In genomic region chr7:97064972-97065587, GRCh38 we compare ENCODE assay signal across 8 cellular contexts. TPM values are rescaled to one million over a fixed set of nuclear protein-coding genes. Genes with fewer than 3 reads are reported as not detected.
DNase-seq lines count a peak whose midpoint lies in the region; ATAC-seq and TF ChIP-seq lines count a peak whose summit lies in the region.

No MANE protein-coding gene starts in this region.

- no peak overlapping the region for H3K4me3 ChIP-seq in HAP-1
- H3K4me3 ChIP-seq in epithelial cell of esophagus (ENCODE audit: low read length): no peak overlapping the region

- ATAC-seq in activated naive CD8-positive, alpha-beta T cell treated with anti-CD3 and anti-CD28 coated beads, Interleukin-2, amount 10 ng/mL, durations not matched to agents 7 days and 5 days (ENCODE audit: low read depth): peak; percentile 66

- DNase-seq in activated naive CD8-positive, alpha-beta T cell treated with anti-CD3 and anti-CD28 coated beads, Interleukin-2, amount 10 ng/mL, durations not matched to agents 7 days and 5 days: no peak
- no peak for DNase-seq in activated naive CD8-positive, alpha-beta T cell treated with anti-CD3 and anti-CD28 coated beads for 36 hours
- DNase-seq in HAP-1 (ENCODE audit: low spot score in 2 of 2) (peak; percentile 65 to 66), MV-4-11 (lab: John Stamatoyannopoulos, UW) (peak; percentile 20), SHP77 (lab: John Stamatoyannopoulos, UW) (peak; percentile 22 to 57), epithelial cell of esophagus (ENCODE audit: low read depth) (peak; percentile 62), mucosa of gallbladder (ENCODE audit: low spot score) (peak; percentile 18), GOT3 (lab: John Stamatoyannopoulos, UW) (no peak)

- no peaks in the 10 kb centered on the region for H3K36me3 Mint-ChIP-seq in activated naive CD8-positive, alpha-beta T cell treated with anti-CD3 and anti-CD28 coated beads, Interleukin-2, amount 10 ng/mL, durations not matched to agents 7 days and 5 days
- no peaks in the 10 kb centered on the region for H3K36me3 Mint-ChIP-seq in activated naive CD8-positive, alpha-beta T cell treated with anti-CD3 and anti-CD28 coated beads for 36 hours

- H3K4me1 Mint-ChIP-seq in activated naive CD8-positive, alpha-beta T cell treated with anti-CD3 and anti-CD28 coated beads, Interleukin-2, amount 10 ng/mL, durations not matched to agents 7 days and 5 days: no peaks in the 10 kb centered on the region
- H3K4me1 Mint-ChIP-seq in activated naive CD8-positive, alpha-beta T cell treated with anti-CD3 and anti-CD28 coated beads for 36 hours: no peaks in the 10 kb centered on the region

- H3K36me3 ChIP-seq in HAP-1 (replicated peaks): no peaks in the 10 kb centered on the region

- H3K4me1 ChIP-seq in HAP-1: no peaks in the 10 kb centered on the region

- POLR2A ChIA-PET in activated naive CD8-positive, alpha-beta T cell treated with anti-CD3 and anti-CD28 coated beads, Interleukin-2, amount 10 ng/mL, durations not matched to agents 7 days and 5 days (lab: Charles Lee): no interaction called here

- no peaks in the 10 kb centered on the region for H3K9me3 ChIP-seq in HAP-1

- peak; percentile 79 for TF ChIP-seq CTCF in epithelial cell of esophagus (IDR thresholded peaks at IDR 0.05; ENCODE audit: insufficient read depth, low read depth, low read length, missing control alignments)

- no peaks in the 10 kb centered on the region for H3K9me3 Mint-ChIP-seq in activated naive CD8-positive, alpha-beta T cell treated with anti-CD3 and anti-CD28 coated beads, Interleukin-2, amount 10 ng/mL, durations not matched to agents 7 days and 5 days
- H3K9me3 Mint-ChIP-seq in activated naive CD8-positive, alpha-beta T cell treated with anti-CD3 and anti-CD28 coated beads for 36 hours: no peaks in the 10 kb centered on the region

- no peak overlapping the region for H3K27ac Mint-ChIP-seq in activated naive CD8-positive, alpha-beta T cell treated with anti-CD3 and anti-CD28 coated beads, Interleukin-2, amount 10 ng/mL, durations not matched to agents 7 days and 5 days
- H3K27ac Mint-ChIP-seq in activated naive CD8-positive, alpha-beta T cell treated with anti-CD3 and anti-CD28 coated beads for 36 hours: no peak overlapping the region

- H3K27me3 ChIP-seq in HAP-1 (ENCODE audit: low read depth): no peaks in the 10 kb centered on the region; the same call in 1 of the 2 replicates

- in situ Hi-C loops in HAP-1 (cut with MboI; ENCODE audit: low sequenced_read_pairs): no loop called here

- H3K27me3 Mint-ChIP-seq in activated naive CD8-positive, alpha-beta T cell treated with anti-CD3 and anti-CD28 coated beads, Interleukin-2, amount 10 ng/mL, durations not matched to agents 7 days and 5 days: peaks cover 7% of the 10 kb centered on the region
- peaks cover 10% of the 10 kb centered on the region for H3K27me3 Mint-ChIP-seq in activated naive CD8-positive, alpha-beta T cell treated with anti-CD3 and anti-CD28 coated beads for 36 hours

- no peak overlapping the region for H3K4me3 Mint-ChIP-seq in activated naive CD8-positive, alpha-beta T cell treated with anti-CD3 and anti-CD28 coated beads, Interleukin-2, amount 10 ng/mL, durations not matched to agents 7 days and 5 days
- no peak overlapping the region for H3K4me3 Mint-ChIP-seq in activated naive CD8-positive, alpha-beta T cell treated with anti-CD3 and anti-CD28 coated beads for 36 hours

RNA-seq across cellular contexts. Expression of gene DLX5, which starts 40.4 kb away (rescaled TPM):
- not detected for total RNA-seq in activated naive CD8-positive, alpha-beta T cell treated with anti-CD3 and anti-CD28 coated beads, Interleukin-2, amount 10 ng/mL, durations not matched to agents 7 days and 5 days
- not detected for total RNA-seq in activated naive CD8-positive, alpha-beta T cell treated with anti-CD3 and anti-CD28 coated beads for 36 hours
- total RNA-seq in mucosa of gallbladder: not detected

RNA-seq across cellular contexts. Expression of gene SDHAF3, which starts 52.4 kb away (rescaled TPM):
- total RNA-seq in activated naive CD8-positive, alpha-beta T cell treated with anti-CD3 and anti-CD28 coated beads, Interleukin-2, amount 10 ng/mL, durations not matched to agents 7 days and 5 days: 10 to 100 TPM; 20.8 to 22.3 TPM
- total RNA-seq in activated naive CD8-positive, alpha-beta T cell treated with anti-CD3 and anti-CD28 coated beads for 36 hours: 10 to 100 TPM; 41.7 to 46.9 TPM
- 14.7 TPM for total RNA-seq in mucosa of gallbladder

RNA-seq across cellular contexts. Expression of gene DLX6, which starts 59.7 kb away (rescaled TPM):
- total RNA-seq in activated naive CD8-positive, alpha-beta T cell treated with anti-CD3 and anti-CD28 coated beads, Interleukin-2, amount 10 ng/mL, durations not matched to agents 7 days and 5 days: not detected
- not detected for total RNA-seq in activated naive CD8-positive, alpha-beta T cell treated with anti-CD3 and anti-CD28 coated beads for 36 hours
- total RNA-seq in mucosa of gallbladder: not detected

Comparison
In these comparisons a context has a peak if more than half of its experiments do, and no peak if none do; other contexts are left out.
1. DNase-seq: peak in HAP-1 (2 of 2), MV-4-11 (single experiment), SHP77 (2 of 2), epithelial cell of esophagus (single experiment) and mucosa of gallbladder (single experiment); none in activated naive CD8-positive, alpha-beta T cell treated with anti-CD3 and anti-CD28 coated beads, Interleukin-2, amount 10 ng/mL, durations not matched to agents 7 days and 5 days (single experiment), activated naive CD8-positive, alpha-beta T cell treated with anti-CD3 and anti-CD28 coated beads for 36 hours (single experiment) and GOT3 (single experiment).